Comparison of ENCODE assay signal across 33 cellular contexts in genomic region chr4:8865681-8866310, GRCh38. TPM values are rescaled to one million over a fixed set of nuclear protein-coding genes. Genes with fewer than 3 reads are reported as not detected.
"Had no signal": no experiment of that assay in that cellular context is flagged by ENCODE, and none has a peak within 500 bp of the region (broad histone marks: within the 10 kb centered on the region; RNA-seq: fewer than 3 reads in every experiment).

No MANE protein-coding gene starts in this region.

- H3K27me3 ChIP-seq: ovary, testis had no signal

- H2AFZ ChIP-seq: neural progenitor cell, parathyroid adenoma had no signal

- H3K4me2 ChIP-seq: neural progenitor cell, smooth muscle cell had no signal

- H3K9me3 Mint-ChIP-seq: natural killer cell treated with Interleukin-12 subunit alpha and Interleukin-12 subunit beta and Interleukin-15 and Interleukin-18, amount 100 ng/mL, for 72 hours; stimulated activated memory B cell treated with anti-CD40 and anti-IgM and Interleukin-4, amounts not matched to agents 10 μg/mL and 1 μg/mL and 100 μg/mL, for 72 hours; stimulated activated naive CD8-positive, alpha-beta T cell treated with anti-CD3 and anti-CD28 coated beads, Interleukin-15, amount 100 ng/mL, for 72 hours; type B pancreatic cell had no signal

- H3K36me3 ChIP-seq: neural progenitor cell, ovary, right lobe of liver, spleen, suprapubic skin, tibial artery, transverse colon, upper lobe of right lung, uterus had no signal

- H3K79me2 ChIP-seq: parathyroid adenoma had no signal

- H3K4me1 ChIP-seq: parathyroid adenoma, psoas muscle, right lobe of liver, testis, upper lobe of right lung had no signal

- H3K27ac ChIP-seq: neural progenitor cell, ovary, parathyroid adenoma, psoas muscle, right lobe of liver, skin epidermis, spleen, suprapubic skin, testis, tibial artery, transverse colon, upper lobe of right lung, uterus had no signal

- H3K4me3 Mint-ChIP-seq: natural killer cell treated with Interleukin-12 subunit alpha and Interleukin-12 subunit beta and Interleukin-15 and Interleukin-18, amount 100 ng/mL, for 72 hours; neural progenitor cell; stimulated activated memory B cell treated with anti-CD40 and anti-IgM and Interleukin-4, amounts not matched to agents 10 μg/mL and 1 μg/mL and 100 μg/mL, for 72 hours; stimulated activated naive CD8-positive, alpha-beta T cell treated with anti-CD3 and anti-CD28 coated beads, Interleukin-15, amount 100 ng/mL, for 72 hours; type B pancreatic cell had no signal

- DNase-seq: naive thymus-derived CD8-positive, alpha-beta T cell; occipital lobe; ovary; psoas muscle; right cardiac atrium; right lobe of liver; spleen; stimulated activated CD4-positive, alpha-beta T cell treated with anti-CD3 and anti-CD28 coated beads, Interleukin-12 subunit alpha, Interleukin-12 subunit beta, amount 100 ng/mL, for 4 hours; stimulated activated CD4-positive, alpha-beta T cell treated with anti-CD3 and anti-CD28 coated beads, Interleukin-1b, Interleukin-23, amount 100 ng/mL, for 48 hours; stimulated activated CD4-positive, alpha-beta T cell treated with anti-CD3 and anti-CD28 coated beads, Interleukin-4, amount 100 ng/mL, for 1 hour; stimulated activated CD4-positive, alpha-beta T cell treated with anti-CD3 and anti-CD28 coated beads, Interleukin-4, amount 100 ng/mL, for 4 hours; stimulated activated CD8-positive, alpha-beta memory T cell treated with anti-CD3 and anti-CD28 coated beads, Interleukin-4, amount 100 ng/mL, for 48 hours; stimulated activated naive CD4-positive, alpha-beta T cell; stimulated activated naive CD8-positive, alpha-beta T cell treated with anti-CD3 and anti-CD28 coated beads, Interleukin-15, amount 100 ng/mL, for 72 hours; stimulated activated naive CD8-positive, alpha-beta T cell treated with anti-CD3 and anti-CD28 coated beads, Interleukin-15, Interleukin-2, amounts not matched to agents 100 U/mL and 50 U/mL, for 24 hours; substantia nigra; testis; tibial artery; transverse colon; upper lobe of right lung; uterus had no signal

- H3K36me3 Mint-ChIP-seq: natural killer cell treated with Interleukin-12 subunit alpha and Interleukin-12 subunit beta and Interleukin-15 and Interleukin-18, amount 100 ng/mL, for 72 hours; neural progenitor cell; stimulated activated memory B cell treated with anti-CD40 and anti-IgM and Interleukin-4, amounts not matched to agents 10 μg/mL and 1 μg/mL and 100 μg/mL, for 72 hours had no signal

- H3K27ac Mint-ChIP-seq: naive thymus-derived CD8-positive, alpha-beta T cell; natural killer cell treated with Interleukin-12 subunit alpha and Interleukin-12 subunit beta and Interleukin-15 and Interleukin-18, amount 100 ng/mL, for 72 hours; neural progenitor cell; progenitor cell of endocrine pancreas; stimulated activated memory B cell treated with anti-CD40 and anti-IgM and Interleukin-4, amounts not matched to agents 10 μg/mL and 1 μg/mL and 100 μg/mL, for 72 hours; stimulated activated naive CD8-positive, alpha-beta T cell treated with anti-CD3 and anti-CD28 coated beads, Interleukin-15, amount 100 ng/mL, for 72 hours; type B pancreatic cell had no signal

- H3K4me3 ChIP-seq: neural progenitor cell, ovary, psoas muscle, right lobe of liver, skin epidermis, smooth muscle cell, suprapubic skin, testis, tibial artery, transverse colon, upper lobe of right lung, uterus had no signal

- ATAC-seq: naive thymus-derived CD8-positive, alpha-beta T cell; natural killer cell treated with Interleukin-12 subunit alpha and Interleukin-12 subunit beta and Interleukin-15 and Interleukin-18, amount 100 ng/mL, for 72 hours; psoas muscle; right cardiac atrium; right lobe of liver; stimulated activated memory B cell treated with anti-CD40 and anti-IgM and Interleukin-4, amounts not matched to agents 10 μg/mL and 1 μg/mL and 100 μg/mL, for 72 hours; stimulated activated naive CD8-positive, alpha-beta T cell treated with anti-CD3 and anti-CD28 coated beads, Interleukin-15, amount 100 ng/mL, for 72 hours; stimulated activated naive CD8-positive, alpha-beta T cell treated with anti-CD3 and anti-CD28 coated beads, Interleukin-15, Interleukin-2, amounts not matched to agents 100 U/mL and 50 U/mL, for 24 hours; upper lobe of right lung had no signal

RNA-seq across cellular contexts. Expression of gene HMX1, which starts 5.8 kb away (rescaled TPM):
- total RNA-seq: naive thymus-derived CD8-positive, alpha-beta T cell; natural killer cell treated with Interleukin-12 subunit alpha and Interleukin-12 subunit beta and Interleukin-15 and Interleukin-18, amount 100 ng/mL, for 72 hours; osteoblast; ovary; psoas muscle; renal cortical epithelial cell; right cardiac atrium; right lobe of liver; smooth muscle cell; spleen; suprapubic skin; transverse colon; upper lobe of right lung had no signal
- polyA plus RNA-seq: naive thymus-derived CD8-positive, alpha-beta T cell; ovary; psoas muscle; right cardiac atrium; smooth muscle cell; spleen; urinary bladder had no signal
